In genomic region chr15:38646716-38647115, GRCh38 we compare ENCODE assay signal across 16 cellular contexts.
A peak's percentile ranks its signal among the peaks of the same experiment; 100 is the strongest.
DNase-seq lines count a peak whose midpoint lies in the region; ATAC-seq and TF ChIP-seq lines count a peak whose summit lies in the region.
"Had no signal": no experiment of that assay in that cellular context is flagged by ENCODE, and none has a peak within 500 bp of the region (broad histone marks: within the 10 kb centered on the region; RNA-seq: fewer than 3 reads in every experiment).

No MANE protein-coding gene starts in this region.

- no peak overlapping the region for H3K4me3 ChIP-seq in trophoblast cell (ENCODE audit: low read depth, low read length)
- H3K4me3 ChIP-seq: PC-9 had no signal

- no peak overlapping the region for H3K18ac ChIP-seq in trophoblast cell (ENCODE audit: low read length)

- peak overlapping the region; percentile 14 for H3K27ac Mint-ChIP-seq in activated naive CD4-positive, alpha-beta T cell treated with anti-CD3 and anti-CD28 coated beads, Interleukin-2, amount 10 ng/mL, durations not matched to agents 7 days and 5 days
- H3K27ac Mint-ChIP-seq in activated naive CD4-positive, alpha-beta T cell treated with anti-CD3 and anti-CD28 coated beads for 36 hours = no peak overlapping the region
- H3K27ac Mint-ChIP-seq in activated naive CD8-positive, alpha-beta T cell treated with anti-CD3 and anti-CD28 coated beads, Interleukin-2, amount 50 U/mL, for 24 hours = no peak overlapping the region

- no peak overlapping the region for H2AFZ ChIP-seq in trophoblast cell (ENCODE audit: insufficient read depth, low read length, poor library complexity)
- H2AFZ ChIP-seq: PC-9 had no signal

- intact Hi-C loops in activated naive CD4-positive, alpha-beta T cell treated with anti-CD3 and anti-CD28 coated beads for 36 hours (cut with micrococcal nuclease) = loop anchor here (1.0 kb wide), 2 partner anchors 7 to 83 kb away; no protein-coding TSS in a partner anchor

- H2BK5ac ChIP-seq in trophoblast cell (ENCODE audit: low read depth, low read length, poor library complexity) = no peak overlapping the region

- H3K27me3 Mint-ChIP-seq in activated naive CD4-positive, alpha-beta T cell treated with anti-CD3 and anti-CD28 coated beads, Interleukin-2, amount 10 ng/mL, durations not matched to agents 7 days and 5 days = no peaks in the 10 kb centered on the region
- no peaks in the 10 kb centered on the region for H3K27me3 Mint-ChIP-seq in activated naive CD4-positive, alpha-beta T cell treated with anti-CD3 and anti-CD28 coated beads for 36 hours (ENCODE audit: low read depth)
- no peaks in the 10 kb centered on the region for H3K27me3 Mint-ChIP-seq in activated naive CD8-positive, alpha-beta T cell treated with anti-CD3 and anti-CD28 coated beads, Interleukin-2, amount 50 U/mL, for 24 hours

- H3K4ac ChIP-seq in trophoblast cell (ENCODE audit: low read depth, low read length) = no peak overlapping the region

- no peak overlapping the region for H4K8ac ChIP-seq in trophoblast cell (ENCODE audit: low read depth, low read length)

- WGBS in trophoblast cell (ENCODE audit: extremely low coverage, insufficient coverage, insufficient read length) = no CpG with 5 or more reads among the region's 3 CpGs

- DNase-seq in activated naive CD4-positive, alpha-beta T cell treated with anti-CD3 and anti-CD28 coated beads, Interleukin-2, amount 10 ng/mL, durations not matched to agents 7 days and 5 days = no peak
- no peak for DNase-seq in activated naive CD4-positive, alpha-beta T cell treated with anti-CD3 and anti-CD28 coated beads for 36 hours
- no peak for DNase-seq in activated naive CD8-positive, alpha-beta T cell treated with anti-CD3 and anti-CD28 coated beads, Interleukin-2, amount 50 U/mL, for 24 hours
- DNase-seq in trophoblast cell (no peak), GM10266 (ENCODE audit: extremely low spot score) (no peak)
- DNase-seq: AML-193, DMS 273 treated with DMSO at 0.1 percent for 48 hours, H7, Kasumi-1, NCI-H1105 treated with DMSO at 0.1 percent for 48 hours, NCI-H187 treated with DMSO at 0.1 percent for 48 hours, NCI-H446, PC-9 had no signal

- no peak for TF ChIP-seq CTCF in GM10266 (IDR thresholded peaks at IDR 0.05; ENCODE audit: control insufficient read depth, insufficient read depth, low read depth, missing control alignments)

- peaks cover 10% of the 10 kb centered on the region for H3K9me3 Mint-ChIP-seq in activated naive CD4-positive, alpha-beta T cell treated with anti-CD3 and anti-CD28 coated beads, Interleukin-2, amount 10 ng/mL, durations not matched to agents 7 days and 5 days
- H3K9me3 Mint-ChIP-seq in activated naive CD4-positive, alpha-beta T cell treated with anti-CD3 and anti-CD28 coated beads for 36 hours = peaks cover 7% of the 10 kb centered on the region
- peaks cover 11% of the 10 kb centered on the region for H3K9me3 Mint-ChIP-seq in activated naive CD8-positive, alpha-beta T cell treated with anti-CD3 and anti-CD28 coated beads, Interleukin-2, amount 50 U/mL, for 24 hours

- H4K91ac ChIP-seq in trophoblast cell (ENCODE audit: low read depth, low read length) = no peak overlapping the region

- no peaks in the 10 kb centered on the region for H3K79me1 ChIP-seq in trophoblast cell (ENCODE audit: low read length)

- no peak overlapping the region for H3K4me3 Mint-ChIP-seq in activated naive CD4-positive, alpha-beta T cell treated with anti-CD3 and anti-CD28 coated beads, Interleukin-2, amount 10 ng/mL, durations not matched to agents 7 days and 5 days
- H3K4me3 Mint-ChIP-seq in activated naive CD4-positive, alpha-beta T cell treated with anti-CD3 and anti-CD28 coated beads for 36 hours = no peak overlapping the region
- no peak overlapping the region for H3K4me3 Mint-ChIP-seq in activated naive CD8-positive, alpha-beta T cell treated with anti-CD3 and anti-CD28 coated beads, Interleukin-2, amount 50 U/mL, for 24 hours

- H3K27ac ChIP-seq in KOPT-K1 (ENCODE audit: low read depth, low read length, poor library complexity, severe bottlenecking) = peak overlapping the region; percentile 6
- H3K27ac ChIP-seq in trophoblast cell (ENCODE audit: low read depth, low read length) = no peak overlapping the region
- H3K27ac ChIP-seq: PC-9 had no signal

- H4K12ac ChIP-seq in trophoblast cell (ENCODE audit: low read depth, low read length) = no peak overlapping the region

- H3K9me3 ChIP-seq in KOPT-K1 (ENCODE audit: insufficient read depth, low read length, poor library complexity, severe bottlenecking) (peaks cover 6% of the 10 kb centered on the region), trophoblast cell (ENCODE audit: insufficient read depth, low read depth, low read length) (no peaks in the 10 kb centered on the region)

- CTCF ChIA-PET in activated naive CD4-positive, alpha-beta T cell treated with anti-CD3 and anti-CD28 coated beads, Interleukin-2, amount 10 ng/mL, durations not matched to agents 7 days and 5 days (lab: Charles Lee) = interaction anchor here (2.5 to 8.4 kb wide), 2 partner anchors 41 to 83 kb away, joined by 18 to 215 read pairs; partner anchors contain the start of gene RASGRP1
- CTCF ChIA-PET in activated naive CD4-positive, alpha-beta T cell treated with anti-CD3 and anti-CD28 coated beads for 36 hours (lab: Charles Lee) = interaction anchor here (1.1 to 2.5 kb wide), 2 partner anchors 12 to 36 kb away, joined by 3 to 8 read pairs; no protein-coding TSS in a partner anchor

- H3K79me2 ChIP-seq in trophoblast cell (ENCODE audit: control insufficient read depth, insufficient read depth, low read length, poor library complexity) = no peaks in the 10 kb centered on the region

- no peak overlapping the region for H3K4me2 ChIP-seq in trophoblast cell (ENCODE audit: low read length)
- H3K4me2 ChIP-seq: PC-9 had no signal

- no peak overlapping the region for H3K23ac ChIP-seq in trophoblast cell (ENCODE audit: low read length)

- no peaks in the 10 kb centered on the region for H3K27me3 ChIP-seq in trophoblast cell (ENCODE audit: insufficient read depth, low read length)

- peaks cover 11% of the 10 kb centered on the region for H3K36me3 Mint-ChIP-seq in activated naive CD4-positive, alpha-beta T cell treated with anti-CD3 and anti-CD28 coated beads, Interleukin-2, amount 10 ng/mL, durations not matched to agents 7 days and 5 days
- H3K36me3 Mint-ChIP-seq in activated naive CD4-positive, alpha-beta T cell treated with anti-CD3 and anti-CD28 coated beads for 36 hours (ENCODE audit: low read depth) = no peaks in the 10 kb centered on the region
- peaks cover 4% of the 10 kb centered on the region for H3K36me3 Mint-ChIP-seq in activated naive CD8-positive, alpha-beta T cell treated with anti-CD3 and anti-CD28 coated beads, Interleukin-2, amount 50 U/mL, for 24 hours (ENCODE audit: low read depth)

- no peaks in the 10 kb centered on the region for H3K4me1 ChIP-seq in trophoblast cell (ENCODE audit: control insufficient read depth in 1 of 2, insufficient read depth in 2 of 2, low read length in 2 of 2)

- H3K14ac ChIP-seq in trophoblast cell (ENCODE audit: low read length) = no peak overlapping the region

- H3K36me3 ChIP-seq in KOPT-K1 (ENCODE audit: insufficient read depth, low read length) (no peaks in the 10 kb centered on the region), trophoblast cell (ENCODE audit: control insufficient read depth in 1 of 2, insufficient read depth in 2 of 2, low read length in 2 of 2) (no peaks in the 10 kb centered on the region)

- H2BK12ac ChIP-seq in trophoblast cell (ENCODE audit: low read length) = no peak overlapping the region

- H3K4me1 Mint-ChIP-seq in activated naive CD4-positive, alpha-beta T cell treated with anti-CD3 and anti-CD28 coated beads, Interleukin-2, amount 10 ng/mL, durations not matched to agents 7 days and 5 days = peaks cover 77% of the 10 kb centered on the region
- peaks cover 62% of the 10 kb centered on the region for H3K4me1 Mint-ChIP-seq in activated naive CD4-positive, alpha-beta T cell treated with anti-CD3 and anti-CD28 coated beads for 36 hours (ENCODE audit: low read depth)
- H3K4me1 Mint-ChIP-seq in activated naive CD8-positive, alpha-beta T cell treated with anti-CD3 and anti-CD28 coated beads, Interleukin-2, amount 50 U/mL, for 24 hours = peaks cover 71% of the 10 kb centered on the region

- H2AK5ac ChIP-seq in trophoblast cell (ENCODE audit: low read length) = peak overlapping the region; percentile 18

- H3K9ac ChIP-seq in trophoblast cell (ENCODE audit: low read length) = no peak overlapping the region

- no peak overlapping the region for H2BK120ac ChIP-seq in trophoblast cell (ENCODE audit: insufficient read depth, low read length, poor library complexity)

- ATAC-seq in activated naive CD8-positive, alpha-beta T cell treated with anti-CD3 and anti-CD28 coated beads, Interleukin-2, amount 50 U/mL, for 24 hours = peak; percentile 34
- no peak for ATAC-seq in HG02884 (IDR thresholded peaks at IDR 0.05; ENCODE audit: unreplicated experiment)
- ATAC-seq: HepG2 had no signal
